16 cellular contexts compared by ENCODE assay signal in genomic region chr7:55031075-55031474, GRCh38. TPM values are rescaled to one million over a fixed set of nuclear protein-coding genes. Genes with fewer than 3 reads are reported as not detected.
"Had no signal": no experiment of that assay in that cellular context is flagged by ENCODE, and none has a peak within 500 bp of the region (broad histone marks: within the 10 kb centered on the region; RNA-seq: fewer than 3 reads in every experiment).

No MANE protein-coding gene starts in this region.

- H3K4me1 Mint-ChIP-seq: activated naive CD8-positive, alpha-beta T cell treated with anti-CD3 and anti-CD28 coated beads, Interleukin-2, amount 10 ng/mL, durations not matched to agents 7 days and 5 days; naive B cell had no signal

- H3K27me3 ChIP-seq: cardiac muscle cell, uterus had no signal

- ATAC-seq: sciatic nerve had no signal

- H3K27ac ChIP-seq: cardiac muscle cell, left ventricle myocardium inferior, uterus had no signal

- H3K4me3 ChIP-seq: cardiac muscle cell, left ventricle myocardium inferior, thoracic aorta, uterus had no signal

- H3K36me3 ChIP-seq: cardiac muscle cell, left ventricle myocardium inferior, thoracic aorta, uterus had no signal

- H3K9me3 ChIP-seq: left ventricle myocardium inferior, thoracic aorta, uterus had no signal

- FAIRE-seq: endothelial cell of umbilical vein, keratinocyte had no signal

- H3K4me3 Mint-ChIP-seq: activated CD4-positive, alpha-beta memory T cell treated with anti-CD3 and anti-CD28 coated beads for 36 hours; activated naive CD8-positive, alpha-beta T cell treated with anti-CD3 and anti-CD28 coated beads, Interleukin-2, amount 10 ng/mL, durations not matched to agents 7 days and 5 days; mesothelial cell of epicardium; naive B cell had no signal

- H3K9me3 Mint-ChIP-seq: activated CD4-positive, alpha-beta memory T cell treated with anti-CD3 and anti-CD28 coated beads for 36 hours; activated naive CD8-positive, alpha-beta T cell treated with anti-CD3 and anti-CD28 coated beads, Interleukin-2, amount 10 ng/mL, durations not matched to agents 7 days and 5 days; mesothelial cell of epicardium had no signal

- H3K36me3 Mint-ChIP-seq: activated CD4-positive, alpha-beta memory T cell treated with anti-CD3 and anti-CD28 coated beads for 36 hours; activated naive CD8-positive, alpha-beta T cell treated with anti-CD3 and anti-CD28 coated beads, Interleukin-2, amount 10 ng/mL, durations not matched to agents 7 days and 5 days; mesothelial cell of epicardium; naive B cell had no signal

- DNase-seq: activated CD4-positive, alpha-beta memory T cell treated with anti-CD3 and anti-CD28 coated beads for 36 hours; activated gamma-delta T cell treated with Interleukin-2 at 50 U/mL for 16 hours; activated naive CD8-positive, alpha-beta T cell treated with anti-CD3 and anti-CD28 coated beads, Interleukin-2, amount 10 ng/mL, durations not matched to agents 7 days and 5 days; activated T-cell treated with anti-CD3 and anti-CD28 coated beads, Interleukin-2, amount 50 U/mL, for 48 hours; anterior cingulate cortex; left ventricle myocardium inferior; naive B cell; stimulated activated CD4-positive, alpha-beta T cell treated with anti-CD3 and anti-CD28 coated beads, Interleukin-12 subunit alpha, Interleukin-12 subunit beta, amount 100 ng/mL, for 4 hours; stimulated activated naive CD4-positive, alpha-beta T cell; uterus had no signal

- H3K27ac Mint-ChIP-seq: activated CD4-positive, alpha-beta memory T cell treated with anti-CD3 and anti-CD28 coated beads for 36 hours; activated naive CD8-positive, alpha-beta T cell treated with anti-CD3 and anti-CD28 coated beads, Interleukin-2, amount 10 ng/mL, durations not matched to agents 7 days and 5 days; mesothelial cell of epicardium; naive B cell had no signal

RNA-seq across cellular contexts. Expression of gene EGFR, which starts 12.3 kb away (rescaled TPM):
- total RNA-seq: activated CD4-positive, alpha-beta memory T cell treated with anti-CD3 and anti-CD28 coated beads for 36 hours; activated naive CD8-positive, alpha-beta T cell treated with anti-CD3 and anti-CD28 coated beads, Interleukin-2, amount 10 ng/mL, durations not matched to agents 7 days and 5 days had no signal
